Comparison of ENCODE assay signal across 1 cellular context in the genomic region with DNA sequence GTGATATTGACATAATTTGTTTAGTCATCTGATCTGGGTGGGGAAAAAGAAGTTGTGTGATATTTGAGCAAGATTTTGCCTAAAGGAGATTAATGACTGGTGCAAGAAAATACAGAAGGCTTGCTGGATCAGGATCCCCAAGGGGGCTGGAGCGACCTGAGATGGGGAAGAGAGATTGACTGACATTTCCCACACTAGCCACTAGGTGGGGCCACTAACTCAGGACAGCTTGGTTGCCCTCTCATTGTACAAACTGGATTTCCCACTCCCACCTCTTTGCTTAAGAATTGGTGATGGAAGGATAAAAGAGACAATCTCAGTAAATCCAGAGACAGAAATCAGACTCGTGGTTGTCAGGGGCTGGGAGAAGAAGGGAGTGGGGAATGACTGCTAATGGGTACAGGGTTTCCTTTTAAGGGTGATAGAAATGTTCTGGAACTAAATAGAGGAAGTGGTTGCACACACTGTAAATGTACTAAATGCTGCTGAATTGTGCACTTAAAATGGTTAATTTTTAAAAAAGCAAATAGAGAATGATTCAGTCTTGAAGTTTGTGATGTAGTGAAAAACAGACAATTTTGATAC.
TF ChIP-seq lines count a peak whose summit lies in the region.

No MANE protein-coding gene starts in this region.

TF ChIP-seq in endothelial cell of umbilical vein, 7 proteins besides CTCF, POLR2A, EP300 and RAD21 (continued from another document):
- TF ChIP-seq MYC (IDR thresholded peaks at IDR 0.05; ENCODE audit: low read depth, low read length) (no peak), POLR2AphosphoS5 (IDR thresholded peaks at IDR 0.05; ENCODE audit: insufficient read depth, low read depth, low read length) (no peak), GATA2 (IDR thresholded peaks at IDR 0.05; ENCODE audit: insufficient read depth, insufficient read length, low read depth, low read length) (no peak), EZH2 (IDR thresholded peaks at IDR 0.05; ENCODE audit: borderline replicate concordance, low read depth, low read length, severe bottlenecking) (no peak)
- TF ChIP-seq, protein P1, sequence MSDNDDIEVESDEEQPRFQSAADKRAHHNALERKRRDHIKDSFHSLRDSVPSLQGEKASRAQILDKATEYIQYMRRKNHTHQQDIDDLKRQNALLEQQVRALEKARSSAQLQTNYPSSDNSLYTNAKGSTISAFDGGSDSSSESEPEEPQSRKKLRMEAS (IDR thresholded peaks at IDR 0.05; ENCODE audit: insufficient read depth, insufficient read length), result no peak
